8 cellular contexts compared by ENCODE assay signal in the genomic region with DNA sequence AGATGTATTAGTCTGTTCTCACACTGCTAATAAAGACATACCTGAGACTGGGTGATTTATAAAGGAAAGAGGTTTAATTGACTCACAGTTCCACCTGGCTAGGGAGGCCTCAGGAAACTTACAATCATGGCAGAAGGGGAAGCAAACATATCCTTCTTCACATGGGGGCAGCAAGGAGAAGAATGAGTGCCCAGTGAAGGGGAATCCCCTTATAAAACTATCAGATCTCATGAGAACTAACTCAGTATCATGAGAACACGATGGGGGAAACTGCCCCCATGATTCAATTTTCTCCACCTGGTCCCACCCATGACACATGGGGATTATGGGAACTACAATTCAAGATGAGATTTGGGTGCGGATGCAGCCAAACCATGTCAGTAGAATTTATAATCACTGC.
DNase-seq lines count a peak whose midpoint lies in the region; ATAC-seq, FAIRE-seq and TF ChIP-seq lines count a peak whose summit lies in the region.
"Not testable (repeated sequence)": the region's sequence is repeated elsewhere in the genome, so short reads cannot be mapped to it uniquely, and the experiment has no call there.

No MANE protein-coding gene starts in this region.

- H2AFZ ChIP-seq in OCI-LY3 (ENCODE audit: low read depth, low read length): not testable (repeated sequence)

- not testable (repeated sequence) for H4K20me1 ChIP-seq in OCI-LY3 (ENCODE audit: insufficient read depth, low read length)

- not testable (repeated sequence) for TF ChIP-seq POLR2A in GM12891 (IDR thresholded peaks at IDR 0.05; ENCODE audit: low read depth, low read length)

- peaks cover 2 to 17% of the 10 kb centered on the region in 2 donors for H3K36me3 Mint-ChIP-seq in activated T-cell treated with anti-CD3 and anti-CD28 coated beads, Interleukin-2, amount 50 U/mL, for 72 hours (ENCODE audit: insufficient read depth in 2 of 2)
- H3K36me3 Mint-ChIP-seq in activated naive CD8-positive, alpha-beta T cell treated with anti-CD3 and anti-CD28 coated beads, Interleukin-2, amount 50 U/mL, for 24 hours (ENCODE audit: low read depth); stimulated activated naive CD8-positive, alpha-beta T cell treated with anti-CD3 and anti-CD28 coated beads, Interleukin-15, Interleukin-2, amounts not matched to agents 100 ng/mL and 50 ng/mL, for 24 hours (ENCODE audit: low read depth): not testable (repeated sequence)

- H3K9me3 ChIP-seq in OCI-LY3 (ENCODE audit: insufficient read depth, low read length): peaks cover 19% of the 10 kb centered on the region

- peak overlapping the region; percentile 79 for H3K4me2 ChIP-seq in OCI-LY3 (ENCODE audit: low read length)

- FAIRE-seq in GM12891 (lab: Jason Lieb, UNC): peak; percentile 66

- H3K27me3 Mint-ChIP-seq in activated T-cell treated with anti-CD3 and anti-CD28 coated beads, Interleukin-2, amount 50 U/mL, for 72 hours (ENCODE audit: low read depth); activated naive CD8-positive, alpha-beta T cell treated with anti-CD3 and anti-CD28 coated beads, Interleukin-2, amount 50 U/mL, for 24 hours; stimulated activated naive CD8-positive, alpha-beta T cell treated with anti-CD3 and anti-CD28 coated beads, Interleukin-15, Interleukin-2, amounts not matched to agents 100 ng/mL and 50 ng/mL, for 24 hours: not testable (repeated sequence)

- not testable (repeated sequence) for DNase-seq in GM12891 (ENCODE audit: insufficient read length, low spot score); activated T-cell treated with anti-CD3 and anti-CD28 coated beads, Interleukin-2, amount 50 U/mL, for 72 hours; activated naive CD8-positive, alpha-beta T cell treated with anti-CD3 and anti-CD28 coated beads, Interleukin-2, amount 50 U/mL, for 24 hours

- H3K4me1 ChIP-seq in OCI-LY3 (ENCODE audit: low read length): peaks cover 44% of the 10 kb centered on the region

- H3K4me3 ChIP-seq in OCI-LY3 (ENCODE audit: low read length): peak overlapping the region; percentile 56

- peak overlapping the region; percentile 45 to 60 for H3K4me3 Mint-ChIP-seq in activated T-cell treated with anti-CD3 and anti-CD28 coated beads, Interleukin-2, amount 50 U/mL, for 72 hours
- H3K4me3 Mint-ChIP-seq in activated naive CD8-positive, alpha-beta T cell treated with anti-CD3 and anti-CD28 coated beads, Interleukin-2, amount 50 U/mL, for 24 hours: not testable (repeated sequence)
- peak overlapping the region; percentile 18 for H3K4me3 Mint-ChIP-seq in stimulated activated naive CD8-positive, alpha-beta T cell treated with anti-CD3 and anti-CD28 coated beads, Interleukin-15, Interleukin-2, amounts not matched to agents 100 ng/mL and 50 ng/mL, for 24 hours

- H3K9ac ChIP-seq in OCI-LY3 (ENCODE audit: low read length): not testable (repeated sequence)

- not testable (repeated sequence) for H3K9me3 Mint-ChIP-seq in activated T-cell treated with anti-CD3 and anti-CD28 coated beads, Interleukin-2, amount 50 U/mL, for 72 hours; activated naive CD8-positive, alpha-beta T cell treated with anti-CD3 and anti-CD28 coated beads, Interleukin-2, amount 50 U/mL, for 24 hours; stimulated activated naive CD8-positive, alpha-beta T cell treated with anti-CD3 and anti-CD28 coated beads, Interleukin-15, Interleukin-2, amounts not matched to agents 100 ng/mL and 50 ng/mL, for 24 hours

- H3K27ac Mint-ChIP-seq in activated T-cell treated with anti-CD3 and anti-CD28 coated beads, Interleukin-2, amount 50 U/mL, for 72 hours: peak overlapping the region; percentile 18
- H3K27ac Mint-ChIP-seq in activated naive CD8-positive, alpha-beta T cell treated with anti-CD3 and anti-CD28 coated beads, Interleukin-2, amount 50 U/mL, for 24 hours: peak overlapping the region; percentile 62
- H3K27ac Mint-ChIP-seq in stimulated activated naive CD8-positive, alpha-beta T cell treated with anti-CD3 and anti-CD28 coated beads, Interleukin-15, Interleukin-2, amounts not matched to agents 100 ng/mL and 50 ng/mL, for 24 hours: peak overlapping the region; percentile 63

- peaks cover 88% of the 10 kb centered on the region for H3K4me1 Mint-ChIP-seq in activated T-cell treated with anti-CD3 and anti-CD28 coated beads, Interleukin-2, amount 50 U/mL, for 72 hours (ENCODE audit: low read depth)
- H3K4me1 Mint-ChIP-seq in activated naive CD8-positive, alpha-beta T cell treated with anti-CD3 and anti-CD28 coated beads, Interleukin-2, amount 50 U/mL, for 24 hours: peaks cover 47% of the 10 kb centered on the region
- peaks cover 39% of the 10 kb centered on the region for H3K4me1 Mint-ChIP-seq in stimulated activated naive CD8-positive, alpha-beta T cell treated with anti-CD3 and anti-CD28 coated beads, Interleukin-15, Interleukin-2, amounts not matched to agents 100 ng/mL and 50 ng/mL, for 24 hours (ENCODE audit: low read depth)

- TF ChIP-seq CTCF in OCI-LY3 (IDR thresholded peaks at IDR 0.05; ENCODE audit: low read depth, low read length): peak; percentile 13

- ATAC-seq in GM19328 (IDR thresholded peaks at IDR 0.05; ENCODE audit: unreplicated experiment) (peak; percentile 25), GM21529 (IDR thresholded peaks at IDR 0.05; ENCODE audit: unreplicated experiment) (peak; percentile 21), HG02885 (IDR thresholded peaks at IDR 0.05; ENCODE audit: poor library complexity, unreplicated experiment) (peak; percentile 24)
- peak; percentile 10 to 35 for ATAC-seq in activated T-cell treated with anti-CD3 and anti-CD28 coated beads, Interleukin-2, amount 50 U/mL, for 72 hours (replicated peaks in 1 of 2)
- ATAC-seq in activated naive CD8-positive, alpha-beta T cell treated with anti-CD3 and anti-CD28 coated beads, Interleukin-2, amount 50 U/mL, for 24 hours: not testable (repeated sequence)

- H3K27me3 ChIP-seq in OCI-LY3 (ENCODE audit: low read depth, low read length): peaks cover 30% of the 10 kb centered on the region

- H3K79me2 ChIP-seq in OCI-LY3 (ENCODE audit: low read length): not testable (repeated sequence)

- peaks cover 15% of the 10 kb centered on the region for H3K36me3 ChIP-seq in OCI-LY3 (replicated peaks; ENCODE audit: low read depth, low read length)

- H3K27ac ChIP-seq in OCI-LY3 (ENCODE audit: low read length): peak overlapping the region; percentile 78
